In genomic region chr2:136034629-136035028, GRCh38 we compare ENCODE assay signal across 1 cellular context.
TF ChIP-seq lines count a peak whose summit lies in the region.

No MANE protein-coding gene starts in this region.

TF ChIP-seq in GM12878, 131 proteins besides CTCF, POLR2A, EP300 and RAD21 (continues in another document):
- no peak for TF ChIP-seq SREBF2 (IDR thresholded peaks at IDR 0.05; ENCODE audit: low read length)
- no peak for TF ChIP-seq SIX5 (IDR thresholded peaks at IDR 0.05; ENCODE audit: low read depth, low read length, severe bottlenecking)
- TF ChIP-seq BACH1 (IDR thresholded peaks at IDR 0.05; ENCODE audit: borderline replicate concordance): peak; percentile 15; the same call in 1 of the 2 replicates
- TF ChIP-seq CBX3 (IDR thresholded peaks at IDR 0.05; ENCODE audit: borderline replicate concordance, low read depth): no peak
- TF ChIP-seq BCL3 (IDR thresholded peaks at IDR 0.05; ENCODE audit: borderline replicate concordance, insufficient read depth, low read depth, low read length, poor library complexity, severe bottlenecking): peak; percentile 26
- no peak for TF ChIP-seq ZZZ3 (IDR thresholded peaks at IDR 0.05; ENCODE audit: control insufficient read depth, insufficient read length, low read depth)
- TF ChIP-seq NR2C2 (IDR thresholded peaks at IDR 0.05; ENCODE audit: borderline replicate concordance, control insufficient read depth, insufficient read length, low read depth): no peak
- no peak for TF ChIP-seq KDM1A (IDR thresholded peaks at IDR 0.05; ENCODE audit: borderline replicate concordance)
- TF ChIP-seq ZNF24 (IDR thresholded peaks at IDR 0.05): no peak
- TF ChIP-seq ZNF274 (IDR thresholded peaks at IDR 0.05; ENCODE audit: insufficient read depth, insufficient read length): no peak
- no peak for TF ChIP-seq PML (IDR thresholded peaks at IDR 0.05; ENCODE audit: low read length)
- TF ChIP-seq POLR2AphosphoS5 (IDR thresholded peaks at IDR 0.05; ENCODE audit: low read length): no peak
- TF ChIP-seq SMAD5 (IDR thresholded peaks at IDR 0.05; ENCODE audit: low read depth): no peak
- no peak for TF ChIP-seq POU2F2 (IDR thresholded peaks at IDR 0.05; ENCODE audit: borderline replicate concordance, low read depth, low read length)
- TF ChIP-seq SIN3A (IDR thresholded peaks at IDR 0.05; ENCODE audit: low read depth, low read length): no peak
- TF ChIP-seq SREBF1 (IDR thresholded peaks at IDR 0.05; ENCODE audit: low read length): no peak
- no peak for TF ChIP-seq NFXL1 (IDR thresholded peaks at IDR 0.05; ENCODE audit: borderline replicate concordance)
- TF ChIP-seq ETV6 (conservative IDR thresholded peaks at IDR 0.05 in 1 of 2, IDR thresholded peaks at IDR 0.05 in 1 of 2; ENCODE audit: borderline replicate concordance in 1 of 2, low read depth in 1 of 2): no peak
- TF ChIP-seq BMI1 (IDR thresholded peaks at IDR 0.05; ENCODE audit: borderline replicate concordance): no peak
- TF ChIP-seq ASH2L (IDR thresholded peaks at IDR 0.05; ENCODE audit: borderline replicate concordance, low read depth): no peak
- no peak for TF ChIP-seq IKZF1 (conservative IDR thresholded peaks at IDR 0.05)
- TF ChIP-seq HCFC1 (IDR thresholded peaks at IDR 0.05; ENCODE audit: low read length): no peak
- no peak for TF ChIP-seq NFYA (IDR thresholded peaks at IDR 0.05; ENCODE audit: borderline replicate concordance, low read depth, low read length)
- TF ChIP-seq NFIC (IDR thresholded peaks at IDR 0.05; ENCODE audit: low read depth, low read length): no peak
- no peak for TF ChIP-seq HSF1 (IDR thresholded peaks at IDR 0.05; ENCODE audit: low read depth, low read length)
- no peak for TF ChIP-seq ESRRA (IDR thresholded peaks at IDR 0.05; ENCODE audit: low read length)
- no peak for TF ChIP-seq TBL1XR1 (IDR thresholded peaks at IDR 0.05; ENCODE audit: low read depth, low read length)
- TF ChIP-seq NR2F1 (conservative IDR thresholded peaks at IDR 0.05): no peak
- TF ChIP-seq USF1 (IDR thresholded peaks at IDR 0.05; ENCODE audit: borderline replicate concordance, extremely low read length, insufficient read depth, low read depth, low read length): no peak
- TF ChIP-seq ZBTB4 (CRISPR knock-in tag; IDR thresholded peaks at IDR 0.05): no peak
- TF ChIP-seq MYC (IDR thresholded peaks at IDR 0.05; ENCODE audit: insufficient read depth, insufficient read length, insufficient replicate concordance, low read length, severe bottlenecking): no peak
- TF ChIP-seq HDAC6 (IDR thresholded peaks at IDR 0.05; ENCODE audit: unreplicated experiment): no peak
- no peak for TF ChIP-seq CBFB (IDR thresholded peaks at IDR 0.05; ENCODE audit: low read depth)
- TF ChIP-seq SKIL (IDR thresholded peaks at IDR 0.05; ENCODE audit: low read depth, poor library complexity, severe bottlenecking): peak; percentile 20
- no peak for TF ChIP-seq STAT1 (conservative IDR thresholded peaks at IDR 0.05)
- no peak for TF ChIP-seq RCOR1 (conservative IDR thresholded peaks at IDR 0.05; ENCODE audit: low read depth, low read length)
- TF ChIP-seq TCF3 (IDR thresholded peaks at IDR 0.05; ENCODE audit: borderline replicate concordance, insufficient read depth, low read depth, low read length): no peak
- TF ChIP-seq ZNF207 (IDR thresholded peaks at IDR 0.05; ENCODE audit: borderline replicate concordance): no peak
- no peak for TF ChIP-seq IRF5 (IDR thresholded peaks at IDR 0.05; ENCODE audit: borderline replicate concordance)
- TF ChIP-seq BHLHE40 (IDR thresholded peaks at IDR 0.05; ENCODE audit: borderline replicate concordance in 1 of 2, low read depth in 2 of 2, low read length in 1 of 2): peak in 1 of 2 experiments; percentile 64; a peak in 1 of 4 replicates
- peak; percentile 96 for TF ChIP-seq MEF2B (IDR thresholded peaks at IDR 0.05; ENCODE audit: partially characterized antibody, poor library complexity, severe bottlenecking)
- no peak for TF ChIP-seq ZBTB11 (CRISPR knock-in tag; IDR thresholded peaks at IDR 0.05)
- no peak for TF ChIP-seq REST (IDR thresholded peaks at IDR 0.05; ENCODE audit: low read depth, low read length)
- no peak for TF ChIP-seq EZH2 (IDR thresholded peaks at IDR 0.05; ENCODE audit: borderline replicate concordance, control insufficient read depth, low read depth, low read length)
- TF ChIP-seq TCF12 (IDR thresholded peaks at IDR 0.05; ENCODE audit: low read depth, low read length): no peak
- TF ChIP-seq DPF2 (IDR thresholded peaks at IDR 0.05): no peak
- no peak for TF ChIP-seq PKNOX1 (IDR thresholded peaks at IDR 0.05)
- TF ChIP-seq SPI1 (IDR thresholded peaks at IDR 0.05; ENCODE audit: borderline replicate concordance, insufficient read depth, low read depth, low read length): no peak
